8 cellular contexts compared by ENCODE assay signal in genomic region chr15:68316061-68316804, GRCh38. TPM values are rescaled to one million over a fixed set of nuclear protein-coding genes. Genes with fewer than 3 reads are reported as not detected.
DNase-seq lines count a peak whose midpoint lies in the region; ATAC-seq, FAIRE-seq and TF ChIP-seq lines count a peak whose summit lies in the region.

No MANE protein-coding gene starts in this region.

- WGBS in K562 (ENCODE audit: insufficient coverage, low coverage, missing lambda C conversion rate) = 26% methylated on average over 17 of the region's 17 CpGs
- 79% methylated on average over 17 of the region's 17 CpGs for WGBS in mesenchymal stem cell

- H3K79me1 ChIP-seq in mesenchymal stem cell (replicated peaks; ENCODE audit: low read length, poor library complexity, severe bottlenecking) = peaks cover 7% of the 10 kb centered on the region

- H2AK5ac ChIP-seq in mesenchymal stem cell (ENCODE audit: low read length, severe bottlenecking) = peak overlapping the region; percentile 10

- TF ChIP-seq EP300 in K562 (IDR thresholded peaks at IDR 0.05; ENCODE audit: low read length) = no peak

- DNase-seq in D341Med (ENCODE audit: low spot score) (peak; percentile 66), HFFc6 (no peak), K562 (ENCODE audit: extremely low read depth in 1 of 4, low spot score in 3 of 4) (peak; percentile 29 to 45 (median 36)), mesenchymal stem cell (no peak), NCI-H524 treated with DMSO at 0.1 percent for 48 hours (lab: John Stamatoyannopoulos, UW) (no peak), NCI-H526 treated with DMSO at 0.1 percent for 48 hours (lab: John Stamatoyannopoulos, UW) (no peak)
- DNase-seq in activated CD8-positive, alpha-beta T cell treated with anti-CD3 and anti-CD28 coated beads for 36 hours = no peak

- H2AFZ ChIP-seq in K562 (ENCODE audit: low read depth, low read length) (no peak overlapping the region), mesenchymal stem cell (ENCODE audit: low read depth, low read length) (no peak overlapping the region)

- H3K14ac ChIP-seq in mesenchymal stem cell (ENCODE audit: low read length in 2 of 2) = peak overlapping the region in 1 of 2 experiments; percentile 50

- no peak overlapping the region for H3K4ac ChIP-seq in mesenchymal stem cell (ENCODE audit: low read depth in 1 of 2, low read length in 2 of 2)

- H3K36me3 ChIP-seq in K562 (ENCODE audit: control insufficient read depth, insufficient read depth, low read length) (no peaks in the 10 kb centered on the region), mesenchymal stem cell (ENCODE audit: control insufficient read depth in 1 of 2, insufficient read depth in 2 of 2, low read depth in 1 of 2, low read length in 2 of 2) (peaks cover 0 to 91% of the 10 kb centered on the region in 2 experiments)

- no peak overlapping the region for H3K4me3 Mint-ChIP-seq in HFFc6
- no peak overlapping the region for H3K4me3 Mint-ChIP-seq in activated CD8-positive, alpha-beta T cell treated with anti-CD3 and anti-CD28 coated beads for 36 hours

- H3K27ac ChIP-seq in K562 (ENCODE audit: extremely low read depth, low read depth, low read length) (no peak overlapping the region), mesenchymal stem cell (ENCODE audit: low read length, poor library complexity, severe bottlenecking) (no peak overlapping the region)

- no peak overlapping the region for H2BK5ac ChIP-seq in mesenchymal stem cell (ENCODE audit: low read depth, low read length, poor library complexity, severe bottlenecking)

- H3K79me2 ChIP-seq in K562 (ENCODE audit: control insufficient read depth, insufficient read depth, low read length) = no peaks in the 10 kb centered on the region

- H3K9me3 ChIP-seq in K562 (replicated peaks; ENCODE audit: control insufficient read depth, insufficient read depth, low read depth, low read length) (no peaks in the 10 kb centered on the region), mesenchymal stem cell (ENCODE audit: control insufficient read depth, low read length) (no peaks in the 10 kb centered on the region)

- no peak overlapping the region for H4K91ac ChIP-seq in mesenchymal stem cell (ENCODE audit: low read length)

- no peak overlapping the region for H3K27ac Mint-ChIP-seq in HFFc6
- H3K27ac Mint-ChIP-seq in activated CD8-positive, alpha-beta T cell treated with anti-CD3 and anti-CD28 coated beads for 36 hours = no peak overlapping the region

- H2BK15ac ChIP-seq in mesenchymal stem cell (ENCODE audit: low read depth, poor library complexity, severe bottlenecking) = no peak overlapping the region

- H3K4me2 ChIP-seq in K562 (ENCODE audit: insufficient read depth, low read length) (no peak overlapping the region), mesenchymal stem cell (ENCODE audit: low read length, poor library complexity, severe bottlenecking) (no peak overlapping the region)

- H2BK12ac ChIP-seq in mesenchymal stem cell (ENCODE audit: low read length in 2 of 2) = peak overlapping the region in 1 of 2 experiments; percentile 60

- peak in 1 of 2 experiments; percentile 49; a peak in 3 of 4 replicates for TF ChIP-seq RAD21 in K562 (CRISPR knock-in tag; conservative IDR thresholded peaks at IDR 0.05 in 1 of 2, IDR thresholded peaks at IDR 0.05 in 1 of 2)

- TF ChIP-seq POLR2A in K562 (conservative IDR thresholded peaks at IDR 0.05) = no peak

- H3K4me1 Mint-ChIP-seq in HFFc6 (ENCODE audit: low read depth) = peaks cover 8% of the 10 kb centered on the region
- H3K4me1 Mint-ChIP-seq in activated CD8-positive, alpha-beta T cell treated with anti-CD3 and anti-CD28 coated beads for 36 hours (ENCODE audit: low read depth) = no peaks in the 10 kb centered on the region

- in situ Hi-C loops in K562 (cut with MboI) = no loop called here

- peaks cover 13 to 73% of the 10 kb centered on the region in 2 experiments for H3K27me3 ChIP-seq in K562 (ENCODE audit: control insufficient read depth in 2 of 2, insufficient read depth in 2 of 2, low read length in 2 of 2)
- peaks cover 0 to 12% of the 10 kb centered on the region in 2 experiments for H3K27me3 ChIP-seq in mesenchymal stem cell (ENCODE audit: control insufficient read depth in 1 of 2, insufficient read depth in 1 of 2, low read length in 2 of 2)

- peaks cover 0 to 5% of the 10 kb centered on the region in 2 experiments; a peak in 2 of 5 replicates for H3K4me1 ChIP-seq in K562 (replicated peaks in 1 of 2; ENCODE audit: control insufficient read depth in 2 of 2, insufficient read depth in 2 of 2, low read length in 2 of 2)
- peaks cover 39% of the 10 kb centered on the region for H3K4me1 ChIP-seq in mesenchymal stem cell (ENCODE audit: control insufficient read depth, insufficient read depth, low read depth, low read length)

- H4K8ac ChIP-seq in mesenchymal stem cell (ENCODE audit: low read length) = peak overlapping the region; percentile 8

- no peak overlapping the region for H2BK120ac ChIP-seq in mesenchymal stem cell (ENCODE audit: low read depth, low read length)

- no TSS peak for BruUV-seq in K562 (replicated peaks; lab: Mats Ljungman, UMichigan)

- peaks cover 8% of the 10 kb centered on the region; the same call in 1 of the 2 replicates for H4K20me1 ChIP-seq in K562 (replicated peaks; ENCODE audit: control insufficient read depth, insufficient read depth, low read length)

- CTCF ChIA-PET in K562 (lab: Yijun Ruan, JAX; ENCODE audit: low intra/inter-chr PET ratio) = interaction anchor here (1.3 kb wide), 2 partner anchors 9 to 63 kb away, joined by 4 to 5 read pairs; no protein-coding TSS in a partner anchor
- CTCF ChIA-PET in activated CD8-positive, alpha-beta T cell treated with anti-CD3 and anti-CD28 coated beads for 36 hours (lab: Charles Lee) = interaction anchor here (0.7 to 1.1 kb wide), 4 partner anchors 10 to 244 kb away, joined by 3 to 5 read pairs (median 3); no protein-coding TSS in a partner anchor

- H3K4me3 ChIP-seq in K562 (no peak overlapping the region), mesenchymal stem cell (ENCODE audit: insufficient read depth in 1 of 2, low read depth in 1 of 2, low read length in 2 of 2) (no peak overlapping the region)

- no peak overlapping the region for H3K23ac ChIP-seq in mesenchymal stem cell (ENCODE audit: low read length in 2 of 2)

- ATAC-seq in K562 (peak; percentile 83), GM21515 (IDR thresholded peaks at IDR 0.05; ENCODE audit: unreplicated experiment) (no peak)
- ATAC-seq in activated CD8-positive, alpha-beta T cell treated with anti-CD3 and anti-CD28 coated beads for 36 hours = no peak

- H3K9ac ChIP-seq in K562 (ENCODE audit: insufficient read depth in 1 of 2, low read depth in 2 of 2, low read length in 2 of 2) = no peak overlapping the region
- no peak overlapping the region for H3K9ac ChIP-seq in mesenchymal stem cell (ENCODE audit: low read length)

- H3K9me1 ChIP-seq in K562 (ENCODE audit: control insufficient read depth, insufficient read depth, low read length) = no peaks in the 10 kb centered on the region

- peak overlapping the region in 1 of 2 experiments; percentile 54 for H3K18ac ChIP-seq in mesenchymal stem cell (ENCODE audit: low read depth in 1 of 2, low read length in 2 of 2)

- no peaks in the 10 kb centered on the region for H3K36me3 Mint-ChIP-seq in HFFc6 (ENCODE audit: low read depth)
- H3K36me3 Mint-ChIP-seq in activated CD8-positive, alpha-beta T cell treated with anti-CD3 and anti-CD28 coated beads for 36 hours (ENCODE audit: low read depth) = no peaks in the 10 kb centered on the region

- intact Hi-C loops in K562 (cut with micrococcal nuclease) = no loop called here
- intact Hi-C loops in activated CD8-positive, alpha-beta T cell treated with anti-CD3 and anti-CD28 coated beads for 36 hours (cut with micrococcal nuclease) = no loop called here

- TF ChIP-seq CTCF in HFFc6 (IDR thresholded peaks at IDR 0.05) (peak; percentile 57), K562 (IDR thresholded peaks at IDR 0.05 in 2 of 3, conservative IDR thresholded peaks at IDR 0.05 in 1 of 3; ENCODE audit: insufficient read depth in 2 of 3, low read depth in 1 of 3, low read length in 3 of 3) (peak; percentile 58 to 76 (median 64))
- TF ChIP-seq CTCF in activated CD8-positive, alpha-beta T cell treated with anti-CD3 and anti-CD28 coated beads for 36 hours (IDR thresholded peaks at IDR 0.05) = no peak

- H3K9me3 Mint-ChIP-seq in HFFc6 = no peaks in the 10 kb centered on the region
- no peaks in the 10 kb centered on the region for H3K9me3 Mint-ChIP-seq in activated CD8-positive, alpha-beta T cell treated with anti-CD3 and anti-CD28 coated beads for 36 hours

- POLR2A ChIA-PET in K562 (lab: Yijun Ruan, JAX) = interaction anchor here (0.6 to 0.9 kb wide), 5 partner anchors 26 to 1904 kb away, joined by 3 to 4 read pairs (median 3); no protein-coding TSS in a partner anchor
- POLR2A ChIA-PET in activated CD8-positive, alpha-beta T cell treated with anti-CD3 and anti-CD28 coated beads for 36 hours (lab: Charles Lee) = interaction anchor here (1.4 kb wide), 1 partner anchor 38 kb away, joined by 4 read pairs; the partner anchor contains the start of gene FEM1B

- peaks cover 9% of the 10 kb centered on the region for H3K27me3 Mint-ChIP-seq in HFFc6 (ENCODE audit: insufficient read depth)
- no peaks in the 10 kb centered on the region for H3K27me3 Mint-ChIP-seq in activated CD8-positive, alpha-beta T cell treated with anti-CD3 and anti-CD28 coated beads for 36 hours

- FAIRE-seq in K562 (lab: Jason Lieb, UNC) = peak; percentile 74

RNA-seq across cellular contexts. Expression of gene FEM1B, which starts 38.7 kb away (rescaled TPM):
- 10 to 100 TPM; 30.7 to 38.0 (median 32.7) TPM for total RNA-seq in HFFc6 (2021; fragmentation: NEBNext Ultra II Directional; extraction: Animal tissue kit (Norgen Biotek cat#: 25700))
- 56.6 and 67.0 TPM in 2 replicates for total RNA-seq in K562 (2011; cell fraction: chromatin; rRNA removed; ENCODE audit: low replicate concordance)
- total RNA-seq in K562 (2011; cell fraction: nucleolus; rRNA removed) = 22.5 and 38.2 TPM in 2 replicates
- 31.6 and 32.1 TPM in 2 replicates for total RNA-seq in K562 (2011; cell fraction: nucleoplasm; rRNA removed)
- total RNA-seq in K562 (2014; rRNA removed) (18.0 and 19.7 TPM in 2 replicates), K562 (2014; rRNA removed; fragmentation: Illumina TruSeq; extraction: Trizol) (35.3 and 40.3 TPM in 2 replicates), K562 (2015; rRNA removed; fragmentation: Illumina TruSeq; extraction: Trizol) (30.4 and 34.7 TPM in 2 replicates), K562 (2021) (32.2 and 42.1 TPM in 2 replicates)
- polyA plus RNA-seq in K562 (2011; rRNA removed) (58.3 and 61.6 TPM in 2 replicates), K562 (2014; fragmentation: Illumina TruSeq; extraction: Trizol) (20.1 and 22.3 TPM in 2 replicates), K562 (2014; fragmentation: Nextera tagmentation; extraction: Ambion mirVana) (1 to 10 TPM; 5.9 to 6.5 TPM), K562 (2014; rRNA removed) (12.0 and 14.0 TPM in 2 replicates)
- 24.2 and 31.0 TPM in 2 replicates for polyA plus RNA-seq in K562 (2011; cell fraction: cytosol; rRNA removed)
- 36.5 and 41.2 TPM in 2 replicates for polyA plus RNA-seq in K562 (2011; cell fraction: nucleus; rRNA removed)
- 14.2 and 14.3 TPM in 2 replicates for polyA plus RNA-seq in K562 (2012)
- polyA minus RNA-seq in K562 (2011; rRNA and poly(A)+ RNA removed) = 182 and 215 TPM in 2 replicates
- polyA minus RNA-seq in K562 (2011; cell fraction: cytosol; rRNA and poly(A)+ RNA removed) = 79.5 and 101 TPM in 2 replicates
- 19.3 and 38.7 TPM in 2 replicates for polyA minus RNA-seq in K562 (2011; cell fraction: nucleus; rRNA and poly(A)+ RNA removed)
- polyA plus RNA-seq in mesenchymal stem cell (2013, experiment 1 of 2) = 28.3 TPM
- 28.2 TPM for polyA plus RNA-seq in mesenchymal stem cell (2013, experiment 2 of 2)
- total RNA-seq in activated CD8-positive, alpha-beta T cell treated with anti-CD3 and anti-CD28 coated beads for 36 hours = 10 to 100 TPM; 37.1 to 44.4 TPM

Comparison
In these comparisons a context has a peak if more than half of its experiments do, and no peak if none do; other contexts are left out.
1. DNase-seq: peak in D341Med (single experiment) and K562 (4 of 4); none in HFFc6 (single experiment), mesenchymal stem cell (single experiment), NCI-H524 treated with DMSO at 0.1 percent for 48 hours (single experiment), NCI-H526 treated with DMSO at 0.1 percent for 48 hours (single experiment) and activated CD8-positive, alpha-beta T cell treated with anti-CD3 and anti-CD28 coated beads for 36 hours (single experiment).